In genomic region chr21:26140185-26140584, GRCh38 we compare ENCODE assay signal across 8 cellular contexts. TPM values are rescaled to one million over a fixed set of nuclear protein-coding genes. Genes with fewer than 3 reads are reported as not detected.
DNase-seq lines count a peak whose midpoint lies in the region; ATAC-seq and TF ChIP-seq lines count a peak whose summit lies in the region.
"Had no signal": no experiment of that assay in that cellular context is flagged by ENCODE, and none has a peak within 500 bp of the region (broad histone marks: within the 10 kb centered on the region; RNA-seq: fewer than 3 reads in every experiment).

No MANE protein-coding gene starts in this region.

- no peaks in the 10 kb centered on the region for H3K27me3 ChIP-seq in skeletal muscle tissue (ENCODE audit: control insufficient read depth in 3 of 3, insufficient read depth in 3 of 3, low read length in 3 of 3)
- no peaks in the 10 kb centered on the region for H3K27me3 ChIP-seq in tibial nerve

- no peak for TF ChIP-seq POLR2A in tibial nerve (IDR thresholded peaks at IDR 0.05)

- peak overlapping the region; percentile 8 for H3K27ac ChIP-seq in skeletal muscle tissue (ENCODE audit: low read depth, low read length)
- H3K27ac ChIP-seq in tibial nerve, result peak overlapping the region in 2 of 4 donors; percentile 68 to 76

- no peak for TF ChIP-seq CTCF in HFF-Myc (IDR thresholded peaks at IDR 0.05; ENCODE audit: low read depth, low read length, missing control alignments)
- TF ChIP-seq CTCF in tibial nerve (IDR thresholded peaks at IDR 0.05), result no peak

- no peaks in the 10 kb centered on the region for H3K9me3 ChIP-seq in skeletal muscle tissue (ENCODE audit: control insufficient read depth in 3 of 3, low read length in 3 of 3)
- no peaks in the 10 kb centered on the region for H3K9me3 ChIP-seq in tibial nerve

- TF ChIP-seq EP300 in tibial nerve (IDR thresholded peaks at IDR 0.05), result peak in 1 of 2 donors; percentile 58

- H3K27ac Mint-ChIP-seq in stimulated activated naive CD8-positive, alpha-beta T cell treated with anti-CD3 and anti-CD28 coated beads, Interleukin-15, amount 100 ng/mL, for 72 hours, result peak overlapping the region in 1 of 2 donors; percentile 46

- H3K4me3 Mint-ChIP-seq in stimulated activated naive CD8-positive, alpha-beta T cell treated with anti-CD3 and anti-CD28 coated beads, Interleukin-15, amount 100 ng/mL, for 72 hours, result no peak overlapping the region

- H3K36me3 ChIP-seq in skeletal muscle tissue (ENCODE audit: control insufficient read depth in 3 of 3, insufficient read depth in 3 of 3, low read length in 3 of 3) (no peaks in the 10 kb centered on the region), tibial nerve (no peaks in the 10 kb centered on the region)

- no peaks in the 10 kb centered on the region for H3K27me3 Mint-ChIP-seq in stimulated activated naive CD8-positive, alpha-beta T cell treated with anti-CD3 and anti-CD28 coated beads, Interleukin-15, amount 100 ng/mL, for 72 hours

- intact Hi-C loops in Right ventricle myocardium superior (cut with DNase I), result no loop called here

- peaks cover 21% of the 10 kb centered on the region for H3K4me1 Mint-ChIP-seq in stimulated activated naive CD8-positive, alpha-beta T cell treated with anti-CD3 and anti-CD28 coated beads, Interleukin-15, amount 100 ng/mL, for 72 hours

- H3K9ac ChIP-seq in skeletal muscle tissue (ENCODE audit: low read depth in 1 of 3, low read length in 3 of 3), result no peak overlapping the region

- WGBS in tibial nerve, 2 donors, result 20 to 44% methylated on average over 6 of the region's 6 CpGs

- H3K4me1 ChIP-seq in skeletal muscle tissue (ENCODE audit: control insufficient read depth in 3 of 3, insufficient read depth in 3 of 3, low read length in 3 of 3) (peaks cover 0 to 2% (median 0%) of the 10 kb centered on the region in 3 donors), tibial nerve (peaks cover 0 to 29% (median 3%) of the 10 kb centered on the region in 4 donors)

- DNase-seq in HFF-Myc (ENCODE audit: extremely low read depth, low read depth) (peak; percentile 66), T1000 (lab: John Stamatoyannopoulos, UW) (peak; percentile 77), Right ventricle myocardium superior (peak; percentile 59), tibial nerve (ENCODE audit: low spot score in 2 of 2) (no peak)
- no peak for DNase-seq in stimulated activated naive CD8-positive, alpha-beta T cell treated with anti-CD3 and anti-CD28 coated beads, Interleukin-15, amount 100 ng/mL, for 72 hours

- ATAC-seq in Right ventricle myocardium superior (ENCODE audit: poor library complexity) (peak; percentile 90), HG03095 (IDR thresholded peaks at IDR 0.05; ENCODE audit: unreplicated experiment) (no peak)
- no peak for ATAC-seq in stimulated activated naive CD8-positive, alpha-beta T cell treated with anti-CD3 and anti-CD28 coated beads, Interleukin-15, amount 100 ng/mL, for 72 hours

- H3K9me3 Mint-ChIP-seq in stimulated activated naive CD8-positive, alpha-beta T cell treated with anti-CD3 and anti-CD28 coated beads, Interleukin-15, amount 100 ng/mL, for 72 hours, result no peaks in the 10 kb centered on the region

- no peak overlapping the region for H3K4me3 ChIP-seq in HFF-Myc (replicated peaks; ENCODE audit: low read depth, low read length)
- H3K4me3 ChIP-seq in skeletal muscle tissue (ENCODE audit: low read length in 3 of 3), result no peak overlapping the region
- no peak overlapping the region for H3K4me3 ChIP-seq in tibial nerve
- H3K4me3 ChIP-seq: SK-N-MC had no signal

RNA-seq across cellular contexts. Expression of gene APP, which starts 30.4 kb away (rescaled TPM):
- total RNA-seq in Right ventricle myocardium superior (292 TPM), skeletal muscle tissue (141 TPM), tibial nerve (100 to 1,000 TPM; 271 to 327 (median 293) TPM)

Comparison
In these comparisons a context has a peak if more than half of its experiments do, and no peak if none do; other contexts are left out.
1. DNase-seq: peak in HFF-Myc (single experiment), T1000 (single experiment) and Right ventricle myocardium superior (single experiment); none in tibial nerve (0 of 2) and stimulated activated naive CD8-positive, alpha-beta T cell treated with anti-CD3 and anti-CD28 coated beads, Interleukin-15, amount 100 ng/mL, for 72 hours (0 of 2).